Comparison of ENCODE assay signal across 8 cellular contexts in the genomic region with DNA sequence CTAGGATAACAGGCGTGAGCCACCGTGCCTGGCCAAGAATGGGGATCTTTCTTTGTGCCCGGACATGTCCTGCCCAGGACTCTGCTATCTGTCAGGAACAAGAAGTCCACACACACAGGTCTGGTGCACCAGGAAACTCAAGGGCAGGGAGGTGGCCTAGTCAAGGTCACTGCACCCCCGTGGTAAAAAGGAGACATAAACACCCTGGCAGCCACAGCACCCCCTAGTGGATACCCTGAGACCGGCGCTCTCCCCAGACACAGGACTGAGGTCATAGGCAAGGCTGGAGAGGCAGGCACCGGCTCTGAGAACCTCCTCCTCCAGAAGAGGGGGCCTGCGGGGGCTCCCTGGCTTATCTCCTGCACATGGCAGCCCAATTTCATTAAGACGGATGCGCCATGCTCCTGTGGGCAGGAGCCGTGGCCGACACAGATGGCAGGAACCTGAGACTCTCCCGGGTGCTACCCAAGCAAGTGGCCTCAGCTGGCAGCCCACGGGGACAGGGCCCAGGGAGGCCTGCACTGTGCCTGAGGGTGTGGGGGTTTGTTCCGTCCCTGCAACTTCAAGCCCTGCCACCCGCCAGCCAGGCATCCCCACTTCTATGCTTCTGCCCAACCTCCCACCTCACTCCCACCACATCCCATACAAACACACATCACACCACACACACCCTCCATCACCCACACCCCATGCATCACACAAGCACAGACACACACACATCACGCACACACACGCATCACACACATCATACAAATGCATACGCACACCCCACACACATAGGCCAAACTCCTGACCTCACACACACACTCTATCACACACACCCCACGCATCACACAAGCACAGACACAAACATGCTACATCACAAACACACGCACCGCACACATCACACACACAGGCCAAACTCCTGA. TPM values are rescaled to one million over a fixed set of nuclear protein-coding genes. Genes with fewer than 3 reads are reported as not detected.
DNase-seq lines count a peak whose midpoint lies in the region; ATAC-seq, FAIRE-seq and TF ChIP-seq lines count a peak whose summit lies in the region.

No MANE protein-coding gene starts in this region.

- peak overlapping the region; percentile 99 for H2AK5ac ChIP-seq in neuronal stem cell (ENCODE audit: low read depth, low read length)

- DNase-seq in AG09319 (ENCODE audit: extremely low read depth, low read depth) (no peak), GM19239 (ENCODE audit: insufficient read length, low spot score) (peak; percentile 69), NOMO-1 (lab: John Stamatoyannopoulos, UW; ENCODE audit: unreplicated experiment in 2 of 2) (peak; percentile 31 to 50), erythroblast (lab: John Stamatoyannopoulos, UW) (peak; percentile 71 to 81), neuronal stem cell (ENCODE audit: low spot score) (no peak)
- peak; percentile 10 to 40 (median 35) for DNase-seq in activated CD8-positive, alpha-beta memory T cell treated with anti-CD3 and anti-CD28 coated beads for 48 hours (ENCODE audit: low read depth in 2 of 3, low spot score in 2 of 3)

- H3K79me1 ChIP-seq in neuronal stem cell (ENCODE audit: low read depth, low read length): no peaks in the 10 kb centered on the region

- peak; percentile 66 for TF ChIP-seq CTCF in AG09319 (IDR thresholded peaks at IDR 0.05; ENCODE audit: low read depth, low read length)

- H3K4ac ChIP-seq in neuronal stem cell (ENCODE audit: low read length): no peak overlapping the region

- no peak overlapping the region for H3K18ac ChIP-seq in neuronal stem cell (ENCODE audit: low read length)

- peaks cover 9 to 12% of the 10 kb centered on the region in 2 donors for H3K4me1 ChIP-seq in neuronal stem cell (ENCODE audit: control insufficient read depth in 2 of 2, insufficient read depth in 1 of 2, low read depth in 1 of 2, low read length in 2 of 2)

- 100% methylated on average over 1 to 4 of the region's 22 CpGs for WGBS in neuronal stem cell (ENCODE audit: extremely low coverage in 2 of 2, insufficient read length in 2 of 2, insufficient replicate concordance in 1 of 2), 2 donors

- no peak overlapping the region for H4K8ac ChIP-seq in neuronal stem cell (ENCODE audit: low read depth, low read length)

- H3K4me2 ChIP-seq in neuronal stem cell (ENCODE audit: insufficient read depth, low read length, poor library complexity, severe bottlenecking): no peak overlapping the region

- H2AFZ ChIP-seq in neuronal stem cell (ENCODE audit: low read length): no peak overlapping the region

- FAIRE-seq in GM19239 (lab: Jason Lieb, UNC): peak; percentile 73

- peak overlapping the region; percentile 46 for H4K91ac ChIP-seq in neuronal stem cell (ENCODE audit: low read depth, low read length, poor library complexity)

- H2BK12ac ChIP-seq in neuronal stem cell (ENCODE audit: low read length): peak overlapping the region; percentile 76

- H2BK5ac ChIP-seq in neuronal stem cell (ENCODE audit: low read length): no peak overlapping the region

- H2BK15ac ChIP-seq in neuronal stem cell (ENCODE audit: low read length): peak overlapping the region; percentile 91

- peak overlapping the region in 1 of 2 donors; percentile 31 for H3K4me3 ChIP-seq in neuronal stem cell (ENCODE audit: low read length in 2 of 2)

- H3K27ac ChIP-seq in neuronal stem cell (replicated peaks; ENCODE audit: low read length): no peak overlapping the region

- no peaks in the 10 kb centered on the region for H3K9me3 ChIP-seq in neuronal stem cell (replicated peaks in 1 of 2; ENCODE audit: control insufficient read depth in 2 of 2, insufficient read depth in 1 of 2, low read depth in 1 of 2, low read length in 2 of 2)

- peak overlapping the region; percentile 83 for H3K9ac ChIP-seq in neuronal stem cell (ENCODE audit: low read depth, low read length, poor library complexity)

- peak overlapping the region; percentile 89 for H2BK120ac ChIP-seq in neuronal stem cell (ENCODE audit: low read depth, low read length)

- H3K36me3 ChIP-seq in neuronal stem cell (replicated peaks in 1 of 2; ENCODE audit: control insufficient read depth in 2 of 2, insufficient read depth in 2 of 2, low read length in 2 of 2): no peaks in the 10 kb centered on the region

- peak overlapping the region; percentile 95 for H3K14ac ChIP-seq in neuronal stem cell (ENCODE audit: low read length)

- TF ChIP-seq POLR2A in erythroblast (IDR thresholded peaks at IDR 0.05; ENCODE audit: low read length): no peak

- H3K27me3 ChIP-seq in neuronal stem cell (ENCODE audit: control insufficient read depth in 3 of 3, insufficient read depth in 3 of 3, low read depth in 1 of 3, low read length in 3 of 3): no peaks in the 10 kb centered on the region

- H3K23ac ChIP-seq in neuronal stem cell (ENCODE audit: low read depth, low read length, poor library complexity): peak overlapping the region; percentile 68

- ATAC-seq in GM18498 (IDR thresholded peaks at IDR 0.05; ENCODE audit: unreplicated experiment) (no peak), GM19395 (IDR thresholded peaks at IDR 0.05; ENCODE audit: unreplicated experiment) (no peak)

RNA-seq across cellular contexts. Expression of gene MACROD1, which starts 19.6 kb away (rescaled TPM):
- 20.5 TPM for polyA plus RNA-seq in neuronal stem cell (2013, experiment 1 of 2)
- polyA plus RNA-seq in neuronal stem cell (2013, experiment 2 of 2): 20.6 TPM

RNA-seq across cellular contexts. Expression of gene STIP1, which starts 39.7 kb away (rescaled TPM):
- 160 TPM for polyA plus RNA-seq in neuronal stem cell (2013, experiment 1 of 2)
- polyA plus RNA-seq in neuronal stem cell (2013, experiment 2 of 2): 156 TPM

Comparison
In these comparisons a context has a peak if more than half of its experiments do, and no peak if none do; other contexts are left out.
1. DNase-seq: peak in GM19239 (single experiment), NOMO-1 (2 of 2), activated CD8-positive, alpha-beta memory T cell treated with anti-CD3 and anti-CD28 coated beads for 48 hours (3 of 3) and erythroblast (2 of 2); none in AG09319 (single experiment) and neuronal stem cell (single experiment).